8 cellular contexts compared by ENCODE assay signal in the genomic region with DNA sequence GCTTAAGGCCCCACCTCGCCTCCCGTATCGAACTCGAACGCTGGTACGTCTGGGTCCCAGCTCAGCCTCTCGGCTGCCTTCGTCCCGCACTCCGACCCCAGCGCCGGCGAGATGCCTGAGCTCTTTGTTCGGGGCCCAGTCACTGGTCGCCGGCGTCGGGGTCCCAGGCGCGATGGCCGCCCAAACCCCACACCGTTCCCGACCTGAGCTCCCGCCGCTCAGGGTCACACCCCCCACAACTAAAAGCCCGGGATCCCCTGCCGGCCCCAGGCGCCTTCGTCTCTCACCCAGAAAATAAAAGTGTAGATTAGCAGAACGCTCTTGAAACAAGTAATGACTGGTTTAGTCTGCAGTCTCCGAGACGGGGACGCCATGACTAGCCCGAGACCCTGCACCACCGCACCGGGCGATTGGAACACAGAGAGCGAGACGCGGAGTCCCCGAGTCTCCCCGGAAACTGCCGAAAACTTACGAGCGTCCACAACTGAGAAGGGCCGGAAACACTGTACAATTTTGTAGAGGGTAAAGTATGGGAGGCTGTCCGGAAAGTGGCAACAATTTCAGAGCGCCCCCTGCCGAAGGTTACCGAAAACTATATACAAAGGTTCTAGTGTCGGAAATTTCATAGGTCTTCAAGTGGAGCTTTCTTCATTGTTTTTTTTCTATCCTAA. TPM values are rescaled to one million over a fixed set of nuclear protein-coding genes. Genes with fewer than 3 reads are reported as not detected.
DNase-seq lines count a peak whose midpoint lies in the region; ATAC-seq lines count a peak whose summit lies in the region.

A gene with protein sequence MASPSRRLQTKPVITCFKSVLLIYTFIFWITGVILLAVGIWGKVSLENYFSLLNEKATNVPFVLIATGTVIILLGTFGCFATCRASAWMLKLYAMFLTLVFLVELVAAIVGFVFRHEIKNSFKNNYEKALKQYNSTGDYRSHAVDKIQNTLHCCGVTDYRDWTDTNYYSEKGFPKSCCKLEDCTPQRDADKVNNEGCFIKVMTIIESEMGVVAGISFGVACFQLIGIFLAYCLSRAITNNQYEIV (minus strand): TSS at position 486 of the 671 bp plus-strand sequence. CDS start 112 bp downstream, at position 374.

- intact Hi-C loops in activated CD4-positive, alpha-beta T cell treated with anti-CD3 and anti-CD28 coated beads, Interleukin-2, amount 10 ng/mL, durations not matched to agents 24 days and 14 days (cut with micrococcal nuclease): loop anchor here (2.0 kb wide), 1 partner anchor 124 kb away; no protein-coding TSS in a partner anchor
- intact Hi-C loops in dendritic cell treated with granulocyte-macrophage colony-stimulating factor and Interleukin-4, amounts not matched to agents 40 ng/mL and 50 ng/mL, for 4 days (cut with micrococcal nuclease): loop anchor here (2.0 kb wide), 1 partner anchor 124 kb away; no protein-coding TSS in a partner anchor
- intact Hi-C loops in left colon (cut with DNase I, micrococcal nuclease): no loop called here

- H3K9me3 Mint-ChIP-seq in activated CD4-positive, alpha-beta T cell treated with anti-CD3 and anti-CD28 coated beads, Interleukin-2, amount 10 ng/mL, durations not matched to agents 24 days and 14 days: no peaks in the 10 kb centered on the region
- no peaks in the 10 kb centered on the region for H3K9me3 Mint-ChIP-seq in dendritic cell treated with granulocyte-macrophage colony-stimulating factor and Interleukin-4, amounts not matched to agents 40 ng/mL and 50 ng/mL, for 4 days

- peak within 1 kb of the TSS; percentile 57 for H3K27ac Mint-ChIP-seq in activated CD4-positive, alpha-beta T cell treated with anti-CD3 and anti-CD28 coated beads, Interleukin-2, amount 10 ng/mL, durations not matched to agents 24 days and 14 days
- H3K27ac Mint-ChIP-seq in dendritic cell treated with granulocyte-macrophage colony-stimulating factor and Interleukin-4, amounts not matched to agents 40 ng/mL and 50 ng/mL, for 4 days: no peak within 1 kb of the TSS

- peaks cover 6% of the 10 kb centered on the region for H3K4me1 Mint-ChIP-seq in activated CD4-positive, alpha-beta T cell treated with anti-CD3 and anti-CD28 coated beads, Interleukin-2, amount 10 ng/mL, durations not matched to agents 24 days and 14 days
- peaks cover 5% of the 10 kb centered on the region for H3K4me1 Mint-ChIP-seq in dendritic cell treated with granulocyte-macrophage colony-stimulating factor and Interleukin-4, amounts not matched to agents 40 ng/mL and 50 ng/mL, for 4 days (ENCODE audit: low read depth)

- H3K4me3 Mint-ChIP-seq in activated CD4-positive, alpha-beta T cell treated with anti-CD3 and anti-CD28 coated beads, Interleukin-2, amount 10 ng/mL, durations not matched to agents 24 days and 14 days: peak within 1 kb of the TSS; percentile 88
- H3K4me3 Mint-ChIP-seq in dendritic cell treated with granulocyte-macrophage colony-stimulating factor and Interleukin-4, amounts not matched to agents 40 ng/mL and 50 ng/mL, for 4 days: peak within 1 kb of the TSS; percentile 68

- ATAC-seq in HG02678 (IDR thresholded peaks at IDR 0.05; ENCODE audit: unreplicated experiment) (peak; percentile 99), left colon (peak; percentile 94)

- peaks cover 24% of the 10 kb centered on the region for H3K27me3 Mint-ChIP-seq in activated CD4-positive, alpha-beta T cell treated with anti-CD3 and anti-CD28 coated beads, Interleukin-2, amount 10 ng/mL, durations not matched to agents 24 days and 14 days
- H3K27me3 Mint-ChIP-seq in dendritic cell treated with granulocyte-macrophage colony-stimulating factor and Interleukin-4, amounts not matched to agents 40 ng/mL and 50 ng/mL, for 4 days: peaks cover 59% of the 10 kb centered on the region

- DNase-seq in NCI-H2081 treated with DMSO at 0.1 percent for 48 hours (lab: John Stamatoyannopoulos, UW): peak; percentile 57
- peak; percentile 88 for DNase-seq in activated CD4-positive, alpha-beta T cell treated with anti-CD3 and anti-CD28 coated beads, Interleukin-2, amount 10 ng/mL, durations not matched to agents 24 days and 14 days
- DNase-seq in left colon: peak; percentile 70 to 85
- DNase-seq in stimulated activated CD4-positive, alpha-beta T cell treated with anti-CD3 and anti-CD28 coated beads, Interleukin-1b, Interleukin-23, amount 100 ng/mL, for 24 hours (ENCODE audit: low read depth in 4 of 4, low spot score in 1 of 4): peak; percentile 47 to 64 (median 60)
- DNase-seq in RPMI8226: no peak

- H3K36me3 Mint-ChIP-seq in activated CD4-positive, alpha-beta T cell treated with anti-CD3 and anti-CD28 coated beads, Interleukin-2, amount 10 ng/mL, durations not matched to agents 24 days and 14 days (ENCODE audit: low read depth): no peaks in the 10 kb centered on the region
- no peaks in the 10 kb centered on the region for H3K36me3 Mint-ChIP-seq in dendritic cell treated with granulocyte-macrophage colony-stimulating factor and Interleukin-4, amounts not matched to agents 40 ng/mL and 50 ng/mL, for 4 days (ENCODE audit: low read depth)

- H3K4me3 ChIP-seq in GM08714 (ENCODE audit: low read length): peak within 1 kb of the TSS; percentile 0

RNA-seq across cellular contexts. Expression of the gene that starts here (rescaled TPM):
- 0.12 TPM in 1 of 2 replicates, not detected in the other for total RNA-seq in activated CD4-positive, alpha-beta T cell treated with anti-CD3 and anti-CD28 coated beads, Interleukin-2, amount 10 ng/mL, durations not matched to agents 24 days and 14 days
- 100 to 1,000 TPM in 1 of 2 donors, 10 to 100 TPM in 1; 93.9 to 154 TPM for total RNA-seq in left colon

Comparison
In these comparisons a context has a peak if more than half of its experiments do, and no peak if none do; other contexts are left out.
1. RNA of the gene that starts here (total RNA-seq): 93.9 to 154 TPM in left colon; 0.12 TPM in activated CD4-positive, alpha-beta T cell treated with anti-CD3 and anti-CD28 coated beads, Interleukin-2, amount 10 ng/mL, durations not matched to agents 24 days and 14 days; every median in the first group is over 10 times any median in the second.
2. Peak in DNase-seq in activated CD4-positive, alpha-beta T cell treated with anti-CD3 and anti-CD28 coated beads, Interleukin-2, amount 10 ng/mL, durations not matched to agents 24 days and 14 days; RNA of the gene not detected or under 1 TPM.
3. intact Hi-C loops: an anchor here in activated CD4-positive, alpha-beta T cell treated with anti-CD3 and anti-CD28 coated beads, Interleukin-2, amount 10 ng/mL, durations not matched to agents 24 days and 14 days (2.0 kb wide) and dendritic cell treated with granulocyte-macrophage colony-stimulating factor and Interleukin-4, amounts not matched to agents 40 ng/mL and 50 ng/mL, for 4 days (2.0 kb wide); none called in left colon.